In genomic region chr1:187921426-187921825, GRCh38 we compare ENCODE assay signal across 17 cellular contexts.
A peak's percentile ranks its signal among the peaks of the same experiment; 100 is the strongest.
DNase-seq lines count a peak whose midpoint lies in the region; ATAC-seq, FAIRE-seq and TF ChIP-seq lines count a peak whose summit lies in the region.
"Had no signal": no experiment of that assay in that cellular context is flagged by ENCODE, and none has a peak within 500 bp of the region (broad histone marks: within the 10 kb centered on the region; RNA-seq: fewer than 3 reads in every experiment).

No MANE protein-coding gene starts in this region.

- H3K23ac ChIP-seq in trophoblast cell (ENCODE audit: low read length), result no peak overlapping the region

- no peak overlapping the region for H2BK5ac ChIP-seq in trophoblast cell (ENCODE audit: low read depth, low read length, poor library complexity)

- peak; percentile 39; the same call in 1 of the 3 replicates for ATAC-seq in GM12878
- ATAC-seq in left cardiac atrium, result no peak
- ATAC-seq in heart right ventricle, result no peak
- ATAC-seq: A549, HCT116 had no signal

- H2BK12ac ChIP-seq in trophoblast cell (ENCODE audit: low read length), result no peak overlapping the region

- FAIRE-seq in GM12878 (lab: Jason Lieb, UNC), result no peak
- FAIRE-seq: A549, GM18507 had no signal

- H3K9ac ChIP-seq in GM12878 (ENCODE audit: control insufficient read depth, insufficient read depth, low read length) (no peak overlapping the region), trophoblast cell (ENCODE audit: low read length) (no peak overlapping the region)

- H3K4me2 ChIP-seq in GM12878 (ENCODE audit: control insufficient read depth, insufficient read depth) (no peak overlapping the region), trophoblast cell (ENCODE audit: low read length) (no peak overlapping the region)
- H3K4me2 ChIP-seq: A549 had no signal

- POLR2A ChIA-PET in GM12878 (lab: Charles Lee), result no interaction called here

- H2AK5ac ChIP-seq in trophoblast cell (ENCODE audit: low read length), result no peak overlapping the region

- CTCF ChIA-PET in GM12878 (lab: Yijun Ruan, JAX), result no interaction called here

- no peak overlapping the region for H4K12ac ChIP-seq in trophoblast cell (ENCODE audit: low read depth, low read length)

- no peak overlapping the region for H3K4me3 ChIP-seq in GM12878
- no peak overlapping the region for H3K4me3 ChIP-seq in epithelial cell of esophagus (ENCODE audit: low read length)
- no peak overlapping the region for H3K4me3 ChIP-seq in trophoblast cell (ENCODE audit: low read depth, low read length)
- H3K4me3 ChIP-seq in heart right ventricle, result no peak overlapping the region
- H3K4me3 ChIP-seq in right atrium auricular region, result no peak overlapping the region
- H3K4me3 ChIP-seq: A549 had no signal

- no peaks in the 10 kb centered on the region for H4K20me1 ChIP-seq in GM12878 (ENCODE audit: control insufficient read depth, insufficient read depth)

- intact Hi-C loops in GM12878 (cut with micrococcal nuclease; ENCODE audit: unreplicated experiment), result loop anchor here (10.0 kb wide), 1 partner anchor 463 kb away; no protein-coding TSS in a partner anchor
- intact Hi-C loops in left cardiac atrium (cut with DNase I), result no loop called here
- intact Hi-C loops in heart right ventricle (cut with DNase I), result no loop called here

- no peak for TF ChIP-seq RAD21 in GM12878 (IDR thresholded peaks at IDR 0.05; ENCODE audit: insufficient read depth, low read depth, low read length)

- SMC1A ChIA-PET in GM12878 (lab: Charles Lee; ENCODE audit: uncharacterized antibody, unreplicated experiment), result interaction anchor here (0.9 kb wide), 1 partner anchor 45 kb away, joined by 3 read pairs; no protein-coding TSS in a partner anchor

- H3K27me3 ChIP-seq in GM12878 (replicated peaks in 1 of 2; ENCODE audit: control insufficient read depth in 2 of 2, insufficient read depth in 2 of 2, low read length in 1 of 2) (no peaks in the 10 kb centered on the region), trophoblast cell (ENCODE audit: insufficient read depth, low read length) (no peaks in the 10 kb centered on the region), heart right ventricle (no peaks in the 10 kb centered on the region), right atrium auricular region (no peaks in the 10 kb centered on the region)
- H3K27me3 ChIP-seq: BE2C had no signal

- H3K4me1 ChIP-seq in GM12878 (ENCODE audit: control insufficient read depth, insufficient read depth, low read length) (no peaks in the 10 kb centered on the region), trophoblast cell (ENCODE audit: control insufficient read depth in 1 of 2, insufficient read depth in 2 of 2, low read length in 2 of 2) (no peaks in the 10 kb centered on the region), heart right ventricle (no peaks in the 10 kb centered on the region), right atrium auricular region (no peaks in the 10 kb centered on the region)
- H3K4me1 ChIP-seq: A549, BE2C had no signal

- H3K9me3 ChIP-seq in GM12878 (replicated peaks; ENCODE audit: control insufficient read depth, insufficient read depth, low read length) (no peaks in the 10 kb centered on the region), trophoblast cell (ENCODE audit: insufficient read depth, low read depth, low read length) (no peaks in the 10 kb centered on the region), heart right ventricle (no peaks in the 10 kb centered on the region), right atrium auricular region (no peaks in the 10 kb centered on the region)
- H3K9me3 ChIP-seq: A549, BE2C had no signal

- no peak overlapping the region for H3K18ac ChIP-seq in trophoblast cell (ENCODE audit: low read length)

- H2AFZ ChIP-seq in GM12878 (ENCODE audit: control insufficient read depth, low read depth, low read length) (no peak overlapping the region), trophoblast cell (ENCODE audit: insufficient read depth, low read length, poor library complexity) (no peak overlapping the region)

- H2BK120ac ChIP-seq in trophoblast cell (ENCODE audit: insufficient read depth, low read length, poor library complexity), result no peak overlapping the region

- no peak overlapping the region for H3K14ac ChIP-seq in trophoblast cell (ENCODE audit: low read length)

- TF ChIP-seq CTCF in GM12878 (IDR thresholded peaks at IDR 0.05 in 2 of 3, conservative IDR thresholded peaks at IDR 0.05 in 1 of 3; ENCODE audit: control insufficient read depth in 2 of 3, extremely low read depth in 1 of 3, insufficient read depth in 1 of 3, low read depth in 3 of 3, low read length in 3 of 3), result no peak
- TF ChIP-seq CTCF in epithelial cell of esophagus (IDR thresholded peaks at IDR 0.05; ENCODE audit: insufficient read depth, low read depth, low read length, missing control alignments), result no peak
- no peak for TF ChIP-seq CTCF in heart right ventricle (IDR thresholded peaks at IDR 0.05)
- TF ChIP-seq CTCF in right atrium auricular region (IDR thresholded peaks at IDR 0.05), result no peak

- no peak overlapping the region for H4K8ac ChIP-seq in trophoblast cell (ENCODE audit: low read depth, low read length)

- BruUV-seq in GM12878 (replicated peaks; lab: Mats Ljungman, UMichigan), result no TSS peak

- in situ Hi-C loops in GM12878 (cut with MboI), result no loop called here

- H3K27ac ChIP-seq in GM12878 (ENCODE audit: control insufficient read depth, insufficient read depth), result no peak overlapping the region
- no peak overlapping the region for H3K27ac ChIP-seq in trophoblast cell (ENCODE audit: low read depth, low read length)
- H3K27ac ChIP-seq in heart right ventricle, result no peak overlapping the region
- no peak overlapping the region for H3K27ac ChIP-seq in right atrium auricular region
- H3K27ac ChIP-seq: A549, C4-2B had no signal

- no peaks in the 10 kb centered on the region for H3K36me3 ChIP-seq in GM12878 (ENCODE audit: control insufficient read depth in 2 of 2, insufficient read depth in 2 of 2, low read length in 1 of 2)
- no peaks in the 10 kb centered on the region for H3K36me3 ChIP-seq in trophoblast cell (ENCODE audit: control insufficient read depth in 1 of 2, insufficient read depth in 2 of 2, low read length in 2 of 2)
- H3K36me3 ChIP-seq in heart right ventricle, result no peaks in the 10 kb centered on the region
- H3K36me3 ChIP-seq in right atrium auricular region, result no peaks in the 10 kb centered on the region
- H3K36me3 ChIP-seq: BE2C had no signal

- no peak for TF ChIP-seq EP300 in GM12878 (IDR thresholded peaks at IDR 0.05; ENCODE audit: borderline replicate concordance in 1 of 2, control insufficient read depth in 1 of 2, low read depth in 2 of 2, low read length in 2 of 2)

- H4K91ac ChIP-seq in trophoblast cell (ENCODE audit: low read depth, low read length), result no peak overlapping the region

- H3K79me2 ChIP-seq in GM12878 (ENCODE audit: control insufficient read depth, insufficient read depth, low read length) (no peaks in the 10 kb centered on the region), trophoblast cell (ENCODE audit: control insufficient read depth, insufficient read depth, low read length, poor library complexity) (no peaks in the 10 kb centered on the region)

- H3K4ac ChIP-seq in trophoblast cell (ENCODE audit: low read depth, low read length), result no peak overlapping the region

- no peak for TF ChIP-seq POLR2A in GM12878 (IDR thresholded peaks at IDR 0.05; ENCODE audit: low read depth, low read length)

- RAD21 ChIA-PET in GM12878 (lab: Charles Lee; ENCODE audit: unreplicated experiment), result no interaction called here

- no peaks in the 10 kb centered on the region for H3K79me1 ChIP-seq in trophoblast cell (ENCODE audit: low read length)

- 0% methylated on average over 1 of the region's 1 CpG for WGBS in GM12878 (ENCODE audit: insufficient coverage, insufficient replicate concordance, low lambda C conversion rate, missing lambda C conversion rate)
- WGBS in trophoblast cell (ENCODE audit: extremely low coverage, insufficient coverage, insufficient read length), result no CpG with 5 or more reads among the region's 1 CpG
- WGBS in heart right ventricle, 2 donors, result 53 to 91% methylated on average over 1 of the region's 1 CpG

- peak; percentile 23 for DNase-seq in NCI-H226
- no peak for DNase-seq in GM12878 (ENCODE audit: low read depth, low spot score)
- peak; percentile 20 for DNase-seq in epithelial cell of esophagus (ENCODE audit: low read depth)
- DNase-seq in trophoblast cell, result peak; percentile 67 to 87
- DNase-seq in NCI-H526 (lab: John Stamatoyannopoulos, UW), result no peak
- DNase-seq in left cardiac atrium, result no peak
- no peak for DNase-seq in heart right ventricle
- no peak for DNase-seq in right atrium auricular region (ENCODE audit: low spot score)
- DNase-seq: BE2C; CD4-positive, alpha-beta memory T cell; DND-41; GDM1; KG1 had no signal

TF ChIP-seq in GM12878, 131 proteins besides CTCF, POLR2A, EP300 and RAD21 (continues in another document):
- TF ChIP-seq ATF3 (IDR thresholded peaks at IDR 0.05; ENCODE audit: borderline replicate concordance, extremely low read depth, low read depth, low read length), result no peak
- TF ChIP-seq JUND (IDR thresholded peaks at IDR 0.05; ENCODE audit: low read depth, low read length), result no peak

Comparison
In these comparisons a context has a peak if more than half of its experiments do, and no peak if none do; other contexts are left out.
1. DNase-seq: peak in NCI-H226 (single experiment), epithelial cell of esophagus (single experiment) and trophoblast cell (2 of 2); none in GM12878 (single experiment), NCI-H526 (0 of 2), left cardiac atrium (single experiment), heart right ventricle (0 of 2) and right atrium auricular region (single experiment).